In genomic region chr3:12484198-12484982, GRCh38 we compare ENCODE assay signal across 8 cellular contexts. TPM values are rescaled to one million over a fixed set of nuclear protein-coding genes. Genes with fewer than 3 reads are reported as not detected.
DNase-seq lines count a peak whose midpoint lies in the region; ATAC-seq and TF ChIP-seq lines count a peak whose summit lies in the region.

TSS of gene TSEN2 (plus strand) at chr3:12484480. CDS start at chr3:12489801, 5,321 bp downstream.

- ATAC-seq in HG02852 (IDR thresholded peaks at IDR 0.05; ENCODE audit: unreplicated experiment) (peak; percentile 94), heart left ventricle (peak; percentile 88 to 96 (median 95))

- intact Hi-C loops in heart left ventricle (cut with DNase I) (loop anchor here in 7 of 10 donors (5.0 to 10.0 kb wide), 4 partner anchors 47 to 197 kb away; partner anchors contain the start of genes PPARG (in 6 of the 7) and RAF1 (in 1 of the 7)), transverse colon (cut with DNase I; ENCODE audit: low total_unique reads) (no loop called here)

- peaks cover 22% of the 10 kb centered on the region for H3K4me1 ChIP-seq in adipocyte (ENCODE audit: control insufficient read depth, insufficient read depth, low read length)
- H3K4me1 ChIP-seq in heart left ventricle, result peaks cover 0 to 40% (median 19%) of the 10 kb centered on the region in 12 donors
- H3K4me1 ChIP-seq in transverse colon, result peaks cover 9 to 50% (median 28%) of the 10 kb centered on the region in 4 donors

- H3K9me3 ChIP-seq in adipocyte (ENCODE audit: control insufficient read depth, low read length) (no peaks in the 10 kb centered on the region), heart left ventricle (no peaks in the 10 kb centered on the region), transverse colon (no peaks in the 10 kb centered on the region)

- H3K9ac ChIP-seq in adipocyte (ENCODE audit: low read length), result peak within 1 kb of the TSS; percentile 92

- peak within 1 kb of the TSS; percentile 89 for H3K4me3 ChIP-seq in adipocyte (ENCODE audit: low read length)
- peak within 1 kb of the TSS; percentile 58 to 94 (median 78) for H3K4me3 ChIP-seq in heart left ventricle
- H3K4me3 ChIP-seq in transverse colon, result peak within 1 kb of the TSS; percentile 58 to 75 (median 62)

- H3K27ac ChIP-seq in heart left ventricle, result peak within 1 kb of the TSS; percentile 44 to 86 (median 82)
- H3K27ac ChIP-seq in transverse colon, result peak within 1 kb of the TSS; percentile 80 to 91 (median 87)

- peak; percentile 31 for TF ChIP-seq CTCF in GM13976 (IDR thresholded peaks at IDR 0.05; ENCODE audit: borderline replicate concordance, control extremely low read depth, extremely low read depth, insufficient read depth, missing control alignments)
- peak in 6 of 12 donors; percentile 10 to 43 (median 35) for TF ChIP-seq CTCF in heart left ventricle (IDR thresholded peaks at IDR 0.05)
- peak in 3 of 5 experiments; percentile 7 to 21 (median 12) for TF ChIP-seq CTCF in transverse colon (IDR thresholded peaks at IDR 0.05)

- TF ChIP-seq POLR2A in heart left ventricle (IDR thresholded peaks at IDR 0.05) (peak in 1 of 2 donors; percentile 94), transverse colon (IDR thresholded peaks at IDR 0.05) (peak; percentile 93)

- H3K36me3 ChIP-seq in adipocyte (ENCODE audit: control insufficient read depth, insufficient read depth, low read length, severe bottlenecking) (no peaks in the 10 kb centered on the region), heart left ventricle (peaks cover 0 to 6% (median 0%) of the 10 kb centered on the region in 9 donors), transverse colon (no peaks in the 10 kb centered on the region)

- WGBS in heart left ventricle, 4 donors, result 0 to 1% (median 0%) methylated on average over 51 to 69 of the region's 69 CpGs
- 1 to 2% methylated on average over 11 to 65 of the region's 69 CpGs for WGBS in transverse colon (ENCODE audit: low coverage in 1 of 2), 2 donors

- no peak for TF ChIP-seq EP300 in transverse colon (IDR thresholded peaks at IDR 0.05; ENCODE audit: low read depth)

- DNase-seq in GM13976 (ENCODE audit: low spot score), result peak; percentile 99
- DNase-seq in NCI-H1436 treated with DMSO at 0.1 percent for 48 hours (lab: John Stamatoyannopoulos, UW), result peak; percentile 45
- DNase-seq in T follicular helper cell (ENCODE audit: low read depth), result peak; percentile 93
- DNase-seq in adipocyte (ENCODE audit: low read depth), result peak; percentile 97
- peak; percentile 92 to 98 (median 95) for DNase-seq in heart left ventricle
- peak; percentile 89 for DNase-seq in pons (ENCODE audit: low spot score)
- peak; percentile 96 for DNase-seq in transverse colon

- in situ Hi-C loops in GM13976 (cut with MboI; ENCODE audit: low sequenced_read_pairs, unreplicated experiment) (no loop called here), transverse colon (cut with MboI; ENCODE audit: low pct_ligation_motif_present in 1 of 4, low pct_unique_long_range_greater_than_20kb in 1 of 4, low sequenced_read_pairs in 3 of 4) (loop anchor here in 2 of 4 donors (5.0 to 25.0 kb wide), 2 partner anchors 347 kb away; no protein-coding TSS in a partner anchor)

- H3K27me3 ChIP-seq in adipocyte (replicated peaks; ENCODE audit: control insufficient read depth, insufficient read depth, low read length) (no peaks in the 10 kb centered on the region), heart left ventricle (no peaks in the 10 kb centered on the region), transverse colon (no peaks in the 10 kb centered on the region)

RNA-seq across cellular contexts. Expression of gene TSEN2, which starts in this region (rescaled TPM):
- total RNA-seq in heart left ventricle (10 to 100 TPM; 14.3 to 21.6 (median 18.4) TPM), transverse colon (10 to 100 TPM; 20.9 to 47.6 (median 30.1) TPM)
- 10 to 100 TPM; 17.6 to 22.3 TPM for polyA plus RNA-seq in heart left ventricle

Comparison
In these comparisons a context has a peak if more than half of its experiments do, and no peak if none do; other contexts are left out.
1. Peak in every context shown above with its lines: DNase-seq, ATAC-seq, H3K4me3 ChIP-seq and H3K27ac ChIP-seq.
2. DNase-seq: peak in every context shown above with its lines; median percentile 99 in GM13976; 97 in adipocyte; 96 in transverse colon; 95 in heart left ventricle; 93 in T follicular helper cell; 89 in pons; 45 in NCI-H1436 treated with DMSO at 0.1 percent for 48 hours.